1 cellular context compared by ENCODE assay signal in genomic region chr1:59163268-59164092, GRCh38.
TF ChIP-seq lines count a peak whose summit lies in the region.

No MANE protein-coding gene starts in this region.

TF ChIP-seq in SK-N-SH treated with all-trans-retinoic acid at 6 μM for 48 hours, 23 proteins besides CTCF, POLR2A, EP300 and RAD21 (continued from another document):
- TF ChIP-seq POU6F1 (CRISPR knock-in tag; IDR thresholded peaks at IDR 0.05; ENCODE audit: borderline replicate concordance, low read depth), result no peak
TF ChIP-seq in SK-N-SH treated with all-trans-retinoic acid at 6 μM for 48 hours: peak in this region for 0.
